Comparison of ENCODE assay signal across 12 cellular contexts in the genomic region with DNA sequence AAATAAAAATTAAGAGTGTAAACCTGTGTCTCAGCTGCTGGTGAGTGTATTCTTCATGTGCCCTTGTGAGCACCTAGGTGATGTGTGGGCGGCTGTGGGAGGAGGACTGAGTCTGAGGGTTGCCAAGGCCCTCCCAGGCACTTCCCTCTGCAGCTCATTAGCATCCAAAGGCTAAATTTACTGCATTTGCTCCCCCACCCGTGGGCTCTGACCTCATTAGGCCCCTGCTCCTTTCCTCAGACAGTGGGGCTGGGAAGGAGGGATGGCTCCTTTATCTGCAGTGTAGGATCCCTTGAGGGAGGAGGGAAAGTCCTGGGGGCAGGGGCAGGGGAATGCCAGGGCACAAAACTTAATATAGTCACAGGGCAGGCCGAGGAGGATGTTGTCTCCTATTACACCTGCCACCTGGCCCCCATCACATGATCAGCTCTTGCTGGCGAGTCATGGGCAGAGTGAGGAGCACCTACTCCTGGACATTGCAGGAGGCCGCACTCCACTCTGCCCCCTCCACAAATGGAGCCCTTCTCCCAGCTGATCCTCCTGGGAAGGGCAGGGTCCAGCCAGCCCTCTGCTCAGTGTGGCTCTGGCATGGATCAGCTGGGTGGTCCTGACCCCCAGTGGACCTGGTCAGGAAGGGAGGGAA.
DNase-seq lines count a peak whose midpoint lies in the region; ATAC-seq, FAIRE-seq and TF ChIP-seq lines count a peak whose summit lies in the region.
"Had no signal": no experiment of that assay in that cellular context is flagged by ENCODE, and none has a peak within 500 bp of the region (broad histone marks: within the 10 kb centered on the region; RNA-seq: fewer than 3 reads in every experiment).

No MANE protein-coding gene starts in this region.

- 46% methylated on average over 5 of the region's 5 CpGs for WGBS in K562 (ENCODE audit: insufficient coverage, low coverage, missing lambda C conversion rate)
- WGBS in prostate gland: 63% methylated on average over 5 of the region's 5 CpGs

- CTCF ChIA-PET in activated CD4-positive, alpha-beta memory T cell treated with anti-CD3 and anti-CD28 coated beads for 36 hours (lab: Charles Lee): interaction anchor here (0.8 kb wide), 1 partner anchor 319 kb away, joined by 3 read pairs; the partner anchor contains the start of gene AARS2
- CTCF ChIA-PET in activated CD4-positive, alpha-beta memory T cell treated with anti-CD3 and anti-CD28 coated beads, Interleukin-2, amount 10 ng/mL, durations not matched to agents 7 days and 5 days (lab: Charles Lee): no interaction called here
- CTCF ChIA-PET in K562 (lab: Yijun Ruan, JAX; ENCODE audit: low intra/inter-chr PET ratio): no interaction called here

- H2AFZ ChIP-seq in K562 (ENCODE audit: low read depth, low read length) (no peak overlapping the region), parathyroid adenoma (peak overlapping the region; percentile 39)

- H3K4me1 ChIP-seq in K562 (replicated peaks in 1 of 2; ENCODE audit: control insufficient read depth in 2 of 2, insufficient read depth in 2 of 2, low read length in 2 of 2): peaks cover 34 to 37% of the 10 kb centered on the region in 2 experiments
- H3K4me1 ChIP-seq in parathyroid adenoma: peaks cover 13% of the 10 kb centered on the region
- H3K4me1 ChIP-seq in prostate gland (replicated peaks): no peaks in the 10 kb centered on the region

- H3K36me3 Mint-ChIP-seq in activated CD4-positive, alpha-beta memory T cell treated with anti-CD3 and anti-CD28 coated beads for 36 hours: no peaks in the 10 kb centered on the region
- no peaks in the 10 kb centered on the region for H3K36me3 Mint-ChIP-seq in activated CD4-positive, alpha-beta memory T cell treated with anti-CD3 and anti-CD28 coated beads, Interleukin-2, amount 10 ng/mL, durations not matched to agents 7 days and 5 days (ENCODE audit: low read depth)

- no peaks in the 10 kb centered on the region for H3K79me2 ChIP-seq in K562 (ENCODE audit: control insufficient read depth, insufficient read depth, low read length)
- no peaks in the 10 kb centered on the region for H3K79me2 ChIP-seq in parathyroid adenoma

- no peak for FAIRE-seq in K562 (lab: Jason Lieb, UNC)
- FAIRE-seq: frontal cortex had no signal

- no peak for ATAC-seq in K562
- ATAC-seq in GM21367 (IDR thresholded peaks at IDR 0.05; ENCODE audit: unreplicated experiment): no peak
- ATAC-seq: left lobe of liver had no signal

- H3K27ac ChIP-seq in K562 (ENCODE audit: extremely low read depth, low read depth, low read length): no peak overlapping the region; the same call in 2 of the 3 replicates
- H3K27ac ChIP-seq in parathyroid adenoma: no peak overlapping the region
- no peak overlapping the region for H3K27ac ChIP-seq in prostate gland
- H3K27ac ChIP-seq: dorsolateral prefrontal cortex, tibial nerve had no signal

- no TSS peak for BruUV-seq in K562 (replicated peaks; lab: Mats Ljungman, UMichigan)

- no peak overlapping the region for H3K27ac Mint-ChIP-seq in activated CD4-positive, alpha-beta memory T cell treated with anti-CD3 and anti-CD28 coated beads for 36 hours
- H3K27ac Mint-ChIP-seq in activated CD4-positive, alpha-beta memory T cell treated with anti-CD3 and anti-CD28 coated beads, Interleukin-2, amount 10 ng/mL, durations not matched to agents 7 days and 5 days: no peak overlapping the region

- H3K27me3 ChIP-seq in K562 (ENCODE audit: control insufficient read depth in 2 of 2, insufficient read depth in 2 of 2, low read length in 2 of 2) (no peaks in the 10 kb centered on the region), parathyroid adenoma (ENCODE audit: control insufficient read depth, insufficient read depth, low read length) (no peaks in the 10 kb centered on the region), prostate gland (replicated peaks; ENCODE audit: insufficient read depth) (peaks cover 2% of the 10 kb centered on the region)
- H3K27me3 ChIP-seq: dorsolateral prefrontal cortex, tibial nerve had no signal

- POLR2A ChIA-PET in activated CD4-positive, alpha-beta memory T cell treated with anti-CD3 and anti-CD28 coated beads for 36 hours (lab: Charles Lee): no interaction called here
- POLR2A ChIA-PET in activated CD4-positive, alpha-beta memory T cell treated with anti-CD3 and anti-CD28 coated beads, Interleukin-2, amount 10 ng/mL, durations not matched to agents 7 days and 5 days (lab: Charles Lee): no interaction called here
- POLR2A ChIA-PET in K562 (lab: Yijun Ruan, JAX): interaction anchor here (0.6 to 1.1 kb wide), 3 partner anchors 14 to 91 kb away, joined by 4 to 5 read pairs (median 4); no protein-coding TSS in a partner anchor

- H3K9me3 ChIP-seq in K562 (replicated peaks; ENCODE audit: control insufficient read depth, insufficient read depth, low read depth, low read length): no peaks in the 10 kb centered on the region
- no peaks in the 10 kb centered on the region for H3K9me3 ChIP-seq in parathyroid adenoma (ENCODE audit: control insufficient read depth, low read length)
- no peaks in the 10 kb centered on the region for H3K9me3 ChIP-seq in prostate gland
- H3K9me3 ChIP-seq: tibial nerve had no signal

- H3K4me3 ChIP-seq in K562 (no peak overlapping the region), parathyroid adenoma (ENCODE audit: low read depth, low read length) (no peak overlapping the region), prostate gland (no peak overlapping the region)
- H3K4me3 ChIP-seq: dorsolateral prefrontal cortex, tibial nerve had no signal

- TF ChIP-seq RAD21 in Ishikawa (IDR thresholded peaks at IDR 0.05; ENCODE audit: low read depth) (no peak), K562 (CRISPR knock-in tag; conservative IDR thresholded peaks at IDR 0.05 in 1 of 2, IDR thresholded peaks at IDR 0.05 in 1 of 2) (no peak)

- H3K9me3 Mint-ChIP-seq in activated CD4-positive, alpha-beta memory T cell treated with anti-CD3 and anti-CD28 coated beads for 36 hours: no peaks in the 10 kb centered on the region
- H3K9me3 Mint-ChIP-seq in activated CD4-positive, alpha-beta memory T cell treated with anti-CD3 and anti-CD28 coated beads, Interleukin-2, amount 10 ng/mL, durations not matched to agents 7 days and 5 days: no peaks in the 10 kb centered on the region

- TF ChIP-seq EP300 in Ishikawa (IDR thresholded peaks at IDR 0.05; ENCODE audit: borderline replicate concordance) (no peak), K562 (IDR thresholded peaks at IDR 0.05; ENCODE audit: low read length) (no peak)

- H3K4me3 Mint-ChIP-seq in activated CD4-positive, alpha-beta memory T cell treated with anti-CD3 and anti-CD28 coated beads for 36 hours: no peak overlapping the region
- H3K4me3 Mint-ChIP-seq in activated CD4-positive, alpha-beta memory T cell treated with anti-CD3 and anti-CD28 coated beads, Interleukin-2, amount 10 ng/mL, durations not matched to agents 7 days and 5 days: no peak overlapping the region

- H4K20me1 ChIP-seq in K562 (replicated peaks; ENCODE audit: control insufficient read depth, insufficient read depth, low read length): no peaks in the 10 kb centered on the region

- TF ChIP-seq CTCF in K562 (IDR thresholded peaks at IDR 0.05 in 2 of 3, conservative IDR thresholded peaks at IDR 0.05 in 1 of 3; ENCODE audit: insufficient read depth in 2 of 3, low read depth in 1 of 3, low read length in 3 of 3) (no peak), parathyroid adenoma (IDR thresholded peaks at IDR 0.05) (no peak), prostate gland (IDR thresholded peaks at IDR 0.05) (no peak)

- in situ Hi-C loops in K562 (cut with MboI): no loop called here

- H3K9me1 ChIP-seq in K562 (ENCODE audit: control insufficient read depth, insufficient read depth, low read length): no peaks in the 10 kb centered on the region

- TF ChIP-seq POLR2A in K562 (conservative IDR thresholded peaks at IDR 0.05): no peak
- no peak for TF ChIP-seq POLR2A in prostate gland (IDR thresholded peaks at IDR 0.05)

- peaks cover 2% of the 10 kb centered on the region for H3K27me3 Mint-ChIP-seq in activated CD4-positive, alpha-beta memory T cell treated with anti-CD3 and anti-CD28 coated beads for 36 hours
- peaks cover 7% of the 10 kb centered on the region for H3K27me3 Mint-ChIP-seq in activated CD4-positive, alpha-beta memory T cell treated with anti-CD3 and anti-CD28 coated beads, Interleukin-2, amount 10 ng/mL, durations not matched to agents 7 days and 5 days

- DNase-seq in activated CD4-positive, alpha-beta memory T cell treated with anti-CD3 and anti-CD28 coated beads for 36 hours: peak; percentile 27
- DNase-seq in activated CD4-positive, alpha-beta memory T cell treated with anti-CD3 and anti-CD28 coated beads, Interleukin-2, amount 10 ng/mL, durations not matched to agents 7 days and 5 days: no peak
- DNase-seq in K562 (ENCODE audit: extremely low read depth in 1 of 4, low spot score in 3 of 4): no peak
- no peak for DNase-seq in prostate gland (ENCODE audit: low spot score)
- no peak for DNase-seq in DMS153 treated with DMSO at 0.1 percent for 48 hours (lab: John Stamatoyannopoulos, UW; ENCODE audit: unreplicated experiment)

- intact Hi-C loops in activated CD4-positive, alpha-beta memory T cell treated with anti-CD3 and anti-CD28 coated beads for 36 hours (cut with micrococcal nuclease): no loop called here
- intact Hi-C loops in K562 (cut with micrococcal nuclease): no loop called here
- intact Hi-C loops in prostate gland (cut with DNase I): no loop called here

- H3K36me3 ChIP-seq in K562 (ENCODE audit: control insufficient read depth, insufficient read depth, low read length) (no peaks in the 10 kb centered on the region), parathyroid adenoma (ENCODE audit: control insufficient read depth, insufficient read depth, low read length) (no peaks in the 10 kb centered on the region), prostate gland (no peaks in the 10 kb centered on the region)
- H3K36me3 ChIP-seq: tibial nerve had no signal

- no peaks in the 10 kb centered on the region for H3K4me1 Mint-ChIP-seq in activated CD4-positive, alpha-beta memory T cell treated with anti-CD3 and anti-CD28 coated beads for 36 hours (ENCODE audit: low read depth)
- no peaks in the 10 kb centered on the region for H3K4me1 Mint-ChIP-seq in activated CD4-positive, alpha-beta memory T cell treated with anti-CD3 and anti-CD28 coated beads, Interleukin-2, amount 10 ng/mL, durations not matched to agents 7 days and 5 days

- H3K9ac ChIP-seq in K562 (ENCODE audit: insufficient read depth in 1 of 2, low read depth in 2 of 2, low read length in 2 of 2) (peak overlapping the region in 1 of 2 experiments; percentile 67; a peak in 2 of 4 replicates), parathyroid adenoma (no peak overlapping the region)

- H3K4me2 ChIP-seq in K562 (ENCODE audit: insufficient read depth, low read length) (no peak overlapping the region), parathyroid adenoma (ENCODE audit: low read length) (no peak overlapping the region)

TF ChIP-seq in Ishikawa, 13 proteins besides CTCF, POLR2A, EP300 and RAD21 (continues in another document):
- TF ChIP-seq CREB1 (IDR thresholded peaks at IDR 0.05; ENCODE audit: low read depth) (no peak), NFIC (IDR thresholded peaks at IDR 0.05) (no peak)

TF ChIP-seq in K562, 482 proteins besides CTCF, POLR2A, EP300 and RAD21 (continues in another document):
- no peak for TF ChIP-seq PTRF (tag; IDR thresholded peaks at IDR 0.05)
- no peak for TF ChIP-seq CBFA2T3 (IDR thresholded peaks at IDR 0.05)
- no peak for TF ChIP-seq KAT2B (IDR thresholded peaks at IDR 0.05; ENCODE audit: low read depth, low read length)
